Comparison of ENCODE assay signal across 22 cellular contexts in the genomic region with DNA sequence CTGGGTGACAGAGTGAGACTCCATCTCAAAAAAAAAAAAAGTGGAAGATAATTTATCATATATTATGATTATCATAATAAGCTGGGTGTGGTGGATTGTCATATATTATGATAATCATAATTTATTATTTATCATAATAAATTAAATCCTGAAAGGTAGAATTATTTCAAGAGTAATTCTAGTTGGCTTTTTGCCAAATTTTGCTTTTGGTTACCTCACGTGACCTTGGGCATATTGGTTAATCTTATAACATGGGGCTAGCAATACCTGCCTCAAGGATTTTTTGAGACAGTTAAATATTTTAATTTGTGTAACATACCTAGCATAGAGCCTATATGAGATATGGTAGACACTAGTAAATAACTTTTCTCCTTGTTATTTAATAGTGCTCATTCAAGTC.
"Had no signal": no experiment of that assay in that cellular context is flagged by ENCODE, and none has a peak within 500 bp of the region (broad histone marks: within the 10 kb centered on the region; RNA-seq: fewer than 3 reads in every experiment).

No MANE protein-coding gene starts in this region.

- H3K27me3 ChIP-seq: breast epithelium had no signal

- H3K4me1 ChIP-seq: breast epithelium had no signal

- DNase-seq: activated B cell treated with CpG ODN at 0.5 μM for 24 hours; activated CD4-positive, alpha-beta T cell treated with anti-CD3 and anti-CD28 coated beads for 1 hour; activated CD4-positive, alpha-beta T cell treated with anti-CD3 and anti-CD28 coated beads, Interleukin-2, amount 10 ng/mL, durations not matched to agents 24 days and 14 days; activated CD4-positive, alpha-beta T cell treated with anti-CD3 and anti-CD28 coated beads, Interleukin-2, amount 50 U/mL, for 48 hours; activated CD8-positive, alpha-beta memory T cell treated with anti-CD3 and anti-CD28 coated beads, Interleukin-2, amount 10 ng/mL, durations not matched to agents 7 days and 5 days; activated effector memory CD4-positive, alpha-beta T cell treated with Interleukin-2 at 50 U/mL for 16 hours; activated naive CD4-positive, alpha-beta T cell; activated T-cell treated with anti-CD3 and anti-CD28 coated beads, Interleukin-2, amount 50 U/mL, for 24 hours; aorta; caudate nucleus; MM.1S; NCI-H1105; NCI-H1436; NCI-H1694 treated with DMSO at 0.1 percent for 48 hours; NCI-H2029 treated with DMSO at 0.1 percent for 48 hours; NCI-H345; NCI-H510A; NCI-H69; RPMI8226; T-helper 9 cell had no signal

- H3K9me3 ChIP-seq: breast epithelium had no signal

- H3K4me3 ChIP-seq: breast epithelium, SK-N-MC had no signal

- H3K27ac ChIP-seq: breast epithelium, SK-N-MC had no signal
